ENCODE assay signal across 10 cellular contexts in genomic region chr6:16137451-16137801, GRCh38. TPM values are rescaled to one million over a fixed set of nuclear protein-coding genes. Genes with fewer than 3 reads are reported as not detected.
A peak's percentile ranks its signal among the peaks of the same experiment; 100 is the strongest.
DNase-seq lines count a peak whose midpoint lies in the region; ATAC-seq, FAIRE-seq and TF ChIP-seq lines count a peak whose summit lies in the region.
"Had no signal": no experiment of that assay in that cellular context is flagged by ENCODE, and none has a peak within 500 bp of the region (broad histone marks: within the 10 kb centered on the region; RNA-seq: fewer than 3 reads in every experiment).

No MANE protein-coding gene starts in this region.

- H3K27me3 Mint-ChIP-seq in activated naive CD8-positive, alpha-beta T cell treated with anti-CD3 and anti-CD28 coated beads, Interleukin-2, amount 50 U/mL, for 24 hours, result no peaks in the 10 kb centered on the region
- no peaks in the 10 kb centered on the region for H3K27me3 Mint-ChIP-seq in naive thymus-derived CD4-positive, alpha-beta T cell

- no peak for FAIRE-seq in A549 (lab: Jason Lieb, UNC)

- peak overlapping the region; percentile 43 for H3K4me2 ChIP-seq in A549

- H3K36me3 ChIP-seq in naive thymus-derived CD4-positive, alpha-beta T cell (ENCODE audit: control insufficient read depth in 2 of 3, insufficient read depth in 3 of 3, low read length in 3 of 3), result peaks cover 1 to 20% (median 2%) of the 10 kb centered on the region in 3 experiments

- H3K36me3 Mint-ChIP-seq in activated naive CD8-positive, alpha-beta T cell treated with anti-CD3 and anti-CD28 coated beads, Interleukin-2, amount 50 U/mL, for 24 hours (ENCODE audit: low read depth), result peaks cover 20% of the 10 kb centered on the region
- peaks cover 19 to 45% (median 40%) of the 10 kb centered on the region in 5 donors for H3K36me3 Mint-ChIP-seq in naive thymus-derived CD4-positive, alpha-beta T cell

- ATAC-seq in A549, result no peak
- no peak for ATAC-seq in activated naive CD8-positive, alpha-beta T cell treated with anti-CD3 and anti-CD28 coated beads, Interleukin-2, amount 50 U/mL, for 24 hours
- no peak for ATAC-seq in naive thymus-derived CD4-positive, alpha-beta T cell

- no peaks in the 10 kb centered on the region for H3K9me3 ChIP-seq in A549
- H3K9me3 ChIP-seq in naive thymus-derived CD4-positive, alpha-beta T cell (ENCODE audit: control insufficient read depth in 2 of 3, low read length in 3 of 3), result no peaks in the 10 kb centered on the region
- H3K9me3 ChIP-seq: left lung had no signal

- TF ChIP-seq EP300 in A549 (IDR thresholded peaks at IDR 0.05), result no peak

- CTCF ChIA-PET in A549 (lab: Yijun Ruan, JAX), result interaction anchor here (0.6 to 1.4 kb wide), 2 partner anchors 9 to 65 kb away, joined by 3 to 5 read pairs; partner anchors contain the start of gene MYLIP
- CTCF ChIA-PET in naive thymus-derived CD4-positive, alpha-beta T cell (lab: Charles Lee), result no interaction called here

- peaks cover 54% of the 10 kb centered on the region for H3K4me1 ChIP-seq in A549
- H3K4me1 ChIP-seq in naive thymus-derived CD4-positive, alpha-beta T cell (ENCODE audit: control insufficient read depth in 2 of 2, insufficient read depth in 2 of 2, low read length in 2 of 2), result peaks cover 62 to 69% of the 10 kb centered on the region in 2 donors

- H3K9me3 Mint-ChIP-seq in activated naive CD8-positive, alpha-beta T cell treated with anti-CD3 and anti-CD28 coated beads, Interleukin-2, amount 50 U/mL, for 24 hours, result no peaks in the 10 kb centered on the region
- H3K9me3 Mint-ChIP-seq in naive thymus-derived CD4-positive, alpha-beta T cell, result peaks cover 0 to 3% (median 0%) of the 10 kb centered on the region in 11 donors

- peak overlapping the region; percentile 92 for H3K27ac Mint-ChIP-seq in activated naive CD8-positive, alpha-beta T cell treated with anti-CD3 and anti-CD28 coated beads, Interleukin-2, amount 50 U/mL, for 24 hours
- peak overlapping the region in 7 of 9 donors; percentile 49 to 90 (median 71) for H3K27ac Mint-ChIP-seq in naive thymus-derived CD4-positive, alpha-beta T cell

- no peak overlapping the region for H3K4me3 ChIP-seq in A549
- H3K4me3 ChIP-seq in naive thymus-derived CD4-positive, alpha-beta T cell (ENCODE audit: low read length), result no peak overlapping the region
- H3K4me3 ChIP-seq: left lung had no signal

- peak overlapping the region; percentile 71 for H3K4me3 Mint-ChIP-seq in activated naive CD8-positive, alpha-beta T cell treated with anti-CD3 and anti-CD28 coated beads, Interleukin-2, amount 50 U/mL, for 24 hours
- H3K4me3 Mint-ChIP-seq in naive thymus-derived CD4-positive, alpha-beta T cell, result peak overlapping the region; percentile 46 to 100 (median 82)

- no peak for TF ChIP-seq POLR2A in A549 (IDR thresholded peaks at IDR 0.05; ENCODE audit: low read length)

- intact Hi-C loops in naive thymus-derived CD4-positive, alpha-beta T cell (cut with micrococcal nuclease), result loop anchor here (1.0 to 10.0 kb wide), 5 partner anchors 8 to 1863 kb away; partner anchors contain the start of genes MYLIP (in 1 of the 2) and NUP153 (in 1 of the 2)

- no peak for TF ChIP-seq RAD21 in A549 (conservative IDR thresholded peaks at IDR 0.05 in 1 of 2, IDR thresholded peaks at IDR 0.05 in 1 of 2)

- TF ChIP-seq CTCF in A549 (IDR thresholded peaks at IDR 0.05) (no peak), GM10266 (IDR thresholded peaks at IDR 0.05; ENCODE audit: control insufficient read depth, insufficient read depth, low read depth, missing control alignments) (no peak)

- POLR2A ChIA-PET in A549 (lab: Yijun Ruan, JAX), result interaction anchor here (2.3 kb wide), 1 partner anchor 9 kb away, joined by 10 read pairs; the partner anchor contains the start of gene MYLIP
- POLR2A ChIA-PET in naive thymus-derived CD4-positive, alpha-beta T cell (lab: Charles Lee), result interaction anchor here (0.8 to 1.8 kb wide), 3 partner anchors 9 to 16 kb away, joined by 5 to 12 read pairs (median 7); partner anchors contain the start of gene MYLIP

- DNase-seq in A549 (ENCODE audit: low read depth in 1 of 2, low spot score in 1 of 2), result no peak
- DNase-seq in H4 (ENCODE audit: low spot score), result peak; percentile 26
- DNase-seq in activated naive CD8-positive, alpha-beta T cell treated with anti-CD3 and anti-CD28 coated beads, Interleukin-2, amount 50 U/mL, for 24 hours, result no peak
- no peak for DNase-seq in naive thymus-derived CD4-positive, alpha-beta T cell
- DNase-seq in RKO (ENCODE audit: low spot score), result no peak
- DNase-seq in C1 segment of cervical spinal cord (lab: John Stamatoyannopoulos, UW), result no peak
- no peak for DNase-seq in GM10266 (ENCODE audit: extremely low spot score)
- DNase-seq in stimulated activated CD4-positive, alpha-beta T cell treated with anti-CD3 and anti-CD28 coated beads, Interleukin-4, amount 100 ng/mL, for 1 hour, result no peak
- DNase-seq: left lung had no signal

- H3K27ac ChIP-seq in A549, result no peak overlapping the region
- no peak overlapping the region for H3K27ac ChIP-seq in naive thymus-derived CD4-positive, alpha-beta T cell (ENCODE audit: low read depth, low read length)
- H3K27ac ChIP-seq: C4-2B had no signal

- no peaks in the 10 kb centered on the region for H3K27me3 ChIP-seq in naive thymus-derived CD4-positive, alpha-beta T cell (ENCODE audit: control insufficient read depth in 2 of 2, insufficient read depth in 2 of 2, low read length in 2 of 2)
- H3K27me3 ChIP-seq: left lung had no signal

- peaks cover 72% of the 10 kb centered on the region for H3K4me1 Mint-ChIP-seq in activated naive CD8-positive, alpha-beta T cell treated with anti-CD3 and anti-CD28 coated beads, Interleukin-2, amount 50 U/mL, for 24 hours
- peaks cover 70 to 99% (median 95%) of the 10 kb centered on the region in 7 donors for H3K4me1 Mint-ChIP-seq in naive thymus-derived CD4-positive, alpha-beta T cell

TF ChIP-seq in A549, 52 proteins besides CTCF, POLR2A, EP300 and RAD21:
- no peak for TF ChIP-seq KDM1A (IDR thresholded peaks at IDR 0.05; ENCODE audit: low read depth)
- TF ChIP-seq RNF2 (IDR thresholded peaks at IDR 0.05; ENCODE audit: borderline replicate concordance, low read depth), result no peak
- TF ChIP-seq CHD4 (IDR thresholded peaks at IDR 0.05; ENCODE audit: borderline replicate concordance), result no peak
- no peak for TF ChIP-seq ZNF302 (CRISPR knock-in tag; IDR thresholded peaks at IDR 0.05)
- no peak for TF ChIP-seq POLR2AphosphoS2 (conservative IDR thresholded peaks at IDR 0.05; ENCODE audit: low read length)
- no peak for TF ChIP-seq NPAS2 (CRISPR knock-in tag; IDR thresholded peaks at IDR 0.05; ENCODE audit: borderline replicate concordance)
- TF ChIP-seq KDM5A (IDR thresholded peaks at IDR 0.05), result no peak
- no peak for TF ChIP-seq USF2 (IDR thresholded peaks at IDR 0.05)
- TF ChIP-seq CBX8 (IDR thresholded peaks at IDR 0.05), result no peak

RNA-seq across cellular contexts. Expression of gene MYLIP, which starts 8.5 kb away (rescaled TPM):
- 8.6 and 9.1 TPM in 2 replicates for polyA plus RNA-seq in A549 (2011; rRNA removed)
- polyA plus RNA-seq in A549 (2012; cell fraction: cytosol; rRNA removed), result 4.1 and 4.5 TPM in 2 replicates
- 5.2 TPM in 2 replicates for polyA plus RNA-seq in A549 (2012; cell fraction: nucleus; rRNA removed)
- 2.0 to 2.3 TPM (median 2.3 TPM) in 3 replicates for polyA plus RNA-seq in A549 (2017; fragmentation: RNase III; extraction: RNeasy Plus Mini Kit Qiagen cat#74134 plus additional on column Dnase treatment)
- polyA minus RNA-seq in A549 (2011; rRNA and poly(A)+ RNA removed), result 11.2 and 13.0 TPM in 2 replicates
- 15.9 and 16.9 TPM in 2 replicates for total RNA-seq in H4 (2014; rRNA removed; shearing (Covaris generic))
- 100 to 1,000 TPM in 2 of 5 experiments, 10 to 100 TPM in 3; 17.8 to 215 (median 23.0) TPM for total RNA-seq in naive thymus-derived CD4-positive, alpha-beta T cell
- 10 to 100 TPM; 70.1 to 75.8 TPM for polyA plus RNA-seq in naive thymus-derived CD4-positive, alpha-beta T cell
